19 cellular contexts compared by ENCODE assay signal in genomic region chr6:161254754-161255253, GRCh38. TPM values are rescaled to one million over a fixed set of nuclear protein-coding genes. Genes with fewer than 3 reads are reported as not detected.
DNase-seq lines count a peak whose midpoint lies in the region; ATAC-seq and TF ChIP-seq lines count a peak whose summit lies in the region.
"Had no signal": no experiment of that assay in that cellular context is flagged by ENCODE, and none has a peak within 500 bp of the region (broad histone marks: within the 10 kb centered on the region; RNA-seq: fewer than 3 reads in every experiment).

No MANE protein-coding gene starts in this region.

- intact Hi-C loops in left ventricle myocardium superior (cut with micrococcal nuclease) = no loop called here
- intact Hi-C loops in Calu3 (cut with micrococcal nuclease; ENCODE audit: unreplicated experiment) = no loop called here

- DNase-seq in cardiac muscle cell (ENCODE audit: low read depth in 1 of 2, low spot score in 1 of 2) (peak; percentile 76 to 83), left ventricle myocardium superior (no peak), coronary artery (ENCODE audit: low spot score) (peak; percentile 49), medulla oblongata (ENCODE audit: extremely low spot score) (peak; percentile 54), Calu3 (no peak), NCI-H526 (lab: John Stamatoyannopoulos, UW) (no peak), HuH-7 (ENCODE audit: low spot score) (no peak)
- no peak for DNase-seq in stimulated activated naive CD4-positive, alpha-beta T cell treated with Interleukin-2 at 50 U/mL for 16 hours (lab: John Stamatoyannopoulos, UW)
- DNase-seq: 8988T; activated CD4-positive, alpha-beta T cell treated with anti-CD3 and anti-CD28 coated beads, Interleukin-2, amount 50 U/mL, for 48 hours; activated naive CD8-positive, alpha-beta T cell treated with anti-CD3 and anti-CD28 coated beads for 36 hours; activated T-cell treated with anti-CD3 and anti-CD28 coated beads, Interleukin-2, amount 50 U/mL, for 72 hours; cerebellar nuclear complex; natural killer cell; NCI-H1694; NCI-H446 treated with DMSO at 0.1 percent for 48 hours; stimulated activated CD4-positive, alpha-beta T cell treated with anti-CD3 and anti-CD28 coated beads, Interleukin-2, amount 100 ng/mL, for 24 hours had no signal

- no peaks in the 10 kb centered on the region for H3K27me3 ChIP-seq in cardiac muscle cell

- no peaks in the 10 kb centered on the region for H3K36me3 ChIP-seq in cardiac muscle cell
- H3K36me3 ChIP-seq: thoracic aorta had no signal

- ATAC-seq in left ventricle myocardium superior = no peak
- ATAC-seq: activated T-cell treated with anti-CD3 and anti-CD28 coated beads, Interleukin-2, amount 50 U/mL, for 72 hours; left lobe of liver; natural killer cell had no signal

- CTCF ChIA-PET in Calu3 (lab: Charles Lee) = no interaction called here

- TF ChIP-seq CTCF in cardiac muscle cell (IDR thresholded peaks at IDR 0.05; ENCODE audit: low read depth, low read length) = no peak
- TF ChIP-seq CTCF in coronary artery (IDR thresholded peaks at IDR 0.05) = no peak
- no peak for TF ChIP-seq CTCF in Calu3 (IDR thresholded peaks at IDR 0.05; ENCODE audit: unreplicated experiment)

- H3K4me1 Mint-ChIP-seq in Calu3 (ENCODE audit: low read depth, unreplicated experiment) = no peaks in the 10 kb centered on the region
- H3K4me1 Mint-ChIP-seq: activated naive CD8-positive, alpha-beta T cell treated with anti-CD3 and anti-CD28 coated beads for 36 hours had no signal

- no peak overlapping the region for H3K27ac Mint-ChIP-seq in Calu3 (ENCODE audit: unreplicated experiment)
- H3K27ac Mint-ChIP-seq: activated naive CD8-positive, alpha-beta T cell treated with anti-CD3 and anti-CD28 coated beads for 36 hours; activated T-cell treated with anti-CD3 and anti-CD28 coated beads, Interleukin-2, amount 50 U/mL, for 72 hours had no signal

- H3K27ac ChIP-seq in cardiac muscle cell (peak overlapping the region; percentile 82), coronary artery (no peak overlapping the region)
- H3K27ac ChIP-seq: thoracic aorta had no signal

- H3K9me3 Mint-ChIP-seq in Calu3 (ENCODE audit: low read depth, unreplicated experiment) = no peaks in the 10 kb centered on the region
- H3K9me3 Mint-ChIP-seq: activated naive CD8-positive, alpha-beta T cell treated with anti-CD3 and anti-CD28 coated beads for 36 hours; activated T-cell treated with anti-CD3 and anti-CD28 coated beads, Interleukin-2, amount 50 U/mL, for 72 hours; natural killer cell had no signal

- H3K4me3 Mint-ChIP-seq in Calu3 (ENCODE audit: low read depth, unreplicated experiment) = no peak overlapping the region
- H3K4me3 Mint-ChIP-seq: activated naive CD8-positive, alpha-beta T cell treated with anti-CD3 and anti-CD28 coated beads for 36 hours; activated T-cell treated with anti-CD3 and anti-CD28 coated beads, Interleukin-2, amount 50 U/mL, for 72 hours had no signal

- BruUV-seq in Calu3 (replicated peaks; lab: Mats Ljungman, UMichigan) = no TSS peak

- H3K27me3 Mint-ChIP-seq in Calu3 (ENCODE audit: unreplicated experiment) = no peaks in the 10 kb centered on the region
- H3K27me3 Mint-ChIP-seq: activated naive CD8-positive, alpha-beta T cell treated with anti-CD3 and anti-CD28 coated beads for 36 hours had no signal

- H3K9me3 ChIP-seq in cardiac muscle cell (ENCODE audit: low read depth) = no peaks in the 10 kb centered on the region
- H3K9me3 ChIP-seq: thoracic aorta had no signal

- peaks cover 21% of the 10 kb centered on the region for H3K4me1 ChIP-seq in cardiac muscle cell (ENCODE audit: low read depth)

- no peak overlapping the region for H3K4me3 ChIP-seq in cardiac muscle cell
- no peak overlapping the region for H3K4me3 ChIP-seq in coronary artery
- H3K4me3 ChIP-seq: thoracic aorta had no signal

- no peaks in the 10 kb centered on the region for H3K36me3 Mint-ChIP-seq in Calu3 (ENCODE audit: insufficient read depth, unreplicated experiment)
- H3K36me3 Mint-ChIP-seq: activated naive CD8-positive, alpha-beta T cell treated with anti-CD3 and anti-CD28 coated beads for 36 hours; natural killer cell had no signal

RNA-seq across cellular contexts. Expression of gene AGPAT4, which starts 19.1 kb away (rescaled TPM):
- total RNA-seq in cardiac muscle cell (11.9 and 17.7 TPM in 2 replicates), left ventricle myocardium superior (1.7 TPM), Calu3 (2022) (8.7 and 11.3 TPM in 2 replicates)
- polyA plus RNA-seq in cardiac muscle cell = 13.9 and 18.1 TPM in 2 replicates

Comparison
In these comparisons a context has a peak if more than half of its experiments do, and no peak if none do; other contexts are left out.
1. DNase-seq: peak in cardiac muscle cell (2 of 2), coronary artery (single experiment) and medulla oblongata (single experiment); none in left ventricle myocardium superior (single experiment), Calu3 (single experiment), NCI-H526 (0 of 2), stimulated activated naive CD4-positive, alpha-beta T cell treated with Interleukin-2 at 50 U/mL for 16 hours (single experiment) and HuH-7 (single experiment).